In the genomic region with DNA sequence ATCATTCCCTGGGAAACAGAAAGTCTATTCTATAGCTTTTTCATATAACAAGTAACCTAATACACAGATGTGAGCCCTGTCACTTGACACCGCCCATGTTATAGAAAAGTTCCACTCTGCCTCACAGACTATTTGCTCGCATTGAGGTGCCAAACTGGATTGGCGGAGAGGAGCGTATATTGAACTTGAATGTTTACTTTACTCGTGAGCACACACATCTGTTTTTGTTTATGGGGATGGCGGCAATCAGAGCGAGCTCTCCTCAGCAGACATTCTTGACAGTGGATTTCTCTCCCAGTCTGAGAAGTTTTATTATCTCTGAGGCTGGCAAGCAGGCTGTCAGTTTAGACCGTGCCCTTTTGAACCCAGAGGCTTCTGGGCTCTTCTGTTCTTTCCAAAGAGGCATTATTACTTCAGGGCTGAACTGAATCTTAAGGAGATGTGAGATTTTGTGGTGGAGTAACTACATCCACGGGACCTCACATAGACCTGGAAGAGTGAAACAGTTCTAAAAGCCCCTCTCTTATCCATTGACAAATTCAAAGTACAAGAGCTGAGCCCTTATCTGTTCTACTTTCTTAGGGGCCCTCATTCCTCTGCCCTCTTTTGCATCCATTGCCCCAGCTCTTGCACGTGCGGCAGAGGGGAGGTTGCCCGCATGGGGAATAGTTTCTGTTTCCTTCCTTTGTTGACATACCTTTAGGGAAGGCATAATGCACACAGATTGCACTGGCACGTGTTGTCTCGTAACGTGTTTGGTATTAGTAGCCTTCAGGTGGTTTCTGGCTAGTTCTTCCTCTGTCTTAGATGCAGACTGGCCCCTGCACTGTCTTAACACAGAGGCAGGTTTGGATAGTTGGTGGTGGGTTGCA, we compare ENCODE assay signal across 17 cellular contexts.
DNase-seq lines count a peak whose midpoint lies in the region; ATAC-seq, FAIRE-seq and TF ChIP-seq lines count a peak whose summit lies in the region.
"Had no signal": no experiment of that assay in that cellular context is flagged by ENCODE, and none has a peak within 500 bp of the region (broad histone marks: within the 10 kb centered on the region; RNA-seq: fewer than 3 reads in every experiment).

No MANE protein-coding gene starts in this region.

- H3K4me1 Mint-ChIP-seq in activated naive CD4-positive, alpha-beta T cell treated with anti-CD3 and anti-CD28 coated beads, Interleukin-2, amount 10 ng/mL, durations not matched to agents 7 days and 5 days: no peaks in the 10 kb centered on the region
- peaks cover 0 to 7% (median 0%) of the 10 kb centered on the region in 4 donors for H3K4me1 Mint-ChIP-seq in naive thymus-derived CD8-positive, alpha-beta T cell

- no peaks in the 10 kb centered on the region for H3K9me3 Mint-ChIP-seq in activated naive CD4-positive, alpha-beta T cell treated with anti-CD3 and anti-CD28 coated beads, Interleukin-2, amount 10 ng/mL, durations not matched to agents 7 days and 5 days
- H3K9me3 Mint-ChIP-seq in naive thymus-derived CD8-positive, alpha-beta T cell: no peaks in the 10 kb centered on the region
- H3K9me3 Mint-ChIP-seq: activated T-cell treated with anti-CD3 and anti-CD28 coated beads, Interleukin-2, amount 50 U/mL, for 24 hours had no signal

- H3K36me3 Mint-ChIP-seq in activated naive CD4-positive, alpha-beta T cell treated with anti-CD3 and anti-CD28 coated beads, Interleukin-2, amount 10 ng/mL, durations not matched to agents 7 days and 5 days: no peaks in the 10 kb centered on the region
- no peaks in the 10 kb centered on the region for H3K36me3 Mint-ChIP-seq in naive thymus-derived CD8-positive, alpha-beta T cell

- TF ChIP-seq RAD21 in HepG2 (CRISPR knock-in tag; IDR thresholded peaks at IDR 0.05): no peak

- TF ChIP-seq EP300 in HepG2 (IDR thresholded peaks at IDR 0.05; ENCODE audit: low read depth in 2 of 2, low read length in 2 of 2) (no peak), HepG2 (CRISPR knock-in tag; IDR thresholded peaks at IDR 0.05; ENCODE audit: borderline replicate concordance) (no peak)

- H3K4me2 ChIP-seq in HepG2 (ENCODE audit: low read depth, low read length): peak overlapping the region; percentile 61

- H2AFZ ChIP-seq in HepG2 (ENCODE audit: low read length): no peak overlapping the region

- TF ChIP-seq CTCF in HepG2 (CRISPR knock-in tag; IDR thresholded peaks at IDR 0.05) (no peak), GM13977 (IDR thresholded peaks at IDR 0.05; ENCODE audit: extremely low read depth, insufficient read depth, missing control alignments) (no peak)

- H3K27ac ChIP-seq in SK-N-MC (no peak overlapping the region), HepG2 (ENCODE audit: extremely low read length, insufficient read depth, low read length) (no peak overlapping the region)
- H3K27ac ChIP-seq: SJCRH30 had no signal

- FAIRE-seq in HepG2 (lab: Jason Lieb, UNC): peak; percentile 4

- CTCF ChIA-PET in HepG2 (lab: Yijun Ruan, JAX; ENCODE audit: low intra/inter-chr PET ratio, low total read pairs): interaction anchor here (0.5 kb wide), 1 partner anchor 32 kb away, joined by 4 read pairs; no protein-coding TSS in a partner anchor
- CTCF ChIA-PET in activated naive CD4-positive, alpha-beta T cell treated with anti-CD3 and anti-CD28 coated beads, Interleukin-2, amount 10 ng/mL, durations not matched to agents 7 days and 5 days (lab: Charles Lee): interaction anchor here (0.7 to 1.8 kb wide), 3 partner anchors 8 to 79 kb away, joined by 3 to 4 read pairs (median 4); no protein-coding TSS in a partner anchor

- no peaks in the 10 kb centered on the region for H3K79me2 ChIP-seq in HepG2 (ENCODE audit: insufficient read depth, low read length)

- peaks cover 23% of the 10 kb centered on the region for H3K27me3 Mint-ChIP-seq in activated naive CD4-positive, alpha-beta T cell treated with anti-CD3 and anti-CD28 coated beads, Interleukin-2, amount 10 ng/mL, durations not matched to agents 7 days and 5 days
- H3K27me3 Mint-ChIP-seq in naive thymus-derived CD8-positive, alpha-beta T cell: peaks cover 0 to 9% (median 3%) of the 10 kb centered on the region in 5 donors

- 0 out of 5 replicates have a peak, but pooled peaks cover 0 to 3% of the 10 kb centered on the region in 2 experiments for H3K27me3 ChIP-seq in HepG2 (ENCODE audit: control insufficient read depth in 1 of 2, insufficient read depth in 2 of 2, low read length in 2 of 2)
- H3K27me3 ChIP-seq: SJCRH30 had no signal

- in situ Hi-C loops in HepG2 (cut with HindIII; ENCODE audit: extremely low pct_ligation_motif_present, low pct_unique_long_range_greater_than_20kb): loop anchor here (25.0 kb wide), 1 partner anchor 767 kb away; no protein-coding TSS in a partner anchor
- in situ Hi-C loops in GM13977 (cut with MboI; ENCODE audit: low pct_unique_long_range_greater_than_20kb, low sequenced_read_pairs, unreplicated experiment): loop anchor here (25.0 kb wide), 1 partner anchor 792 kb away; no protein-coding TSS in a partner anchor

- BruUV-seq in HepG2 (replicated peaks; lab: Mats Ljungman, UMichigan): no TSS peak

- ATAC-seq in HepG2: peak; percentile 81
- no peak for ATAC-seq in naive thymus-derived CD8-positive, alpha-beta T cell

- POLR2A ChIA-PET in HepG2 (lab: Yijun Ruan, JAX): no interaction called here
- POLR2A ChIA-PET in naive thymus-derived CD8-positive, alpha-beta T cell (lab: Charles Lee): no interaction called here

- peak; percentile 24 for DNase-seq in AG08396 (ENCODE audit: low spot score)
- DNase-seq in HuH-7 (ENCODE audit: low spot score): peak; percentile 9
- DNase-seq in SK-N-MC (ENCODE audit: low read depth, low spot score): no peak
- DNase-seq in HepG2 (ENCODE audit: low spot score): peak; percentile 39
- no peak for DNase-seq in activated naive CD4-positive, alpha-beta T cell treated with anti-CD3 and anti-CD28 coated beads, Interleukin-2, amount 10 ng/mL, durations not matched to agents 7 days and 5 days
- no peak for DNase-seq in naive thymus-derived CD8-positive, alpha-beta T cell
- DNase-seq in GM13977 (ENCODE audit: low spot score): no peak
- no peak for DNase-seq in ecto neural progenitor cell (ENCODE audit: low spot score)
- DNase-seq: activated CD4-positive, CD25-positive, alpha-beta regulatory T cell treated with anti-CD3 and anti-CD28 coated beads, Interleukin-2, amount 50 U/mL, for 72 hours; activated T-cell treated with anti-CD3 and anti-CD28 coated beads, Interleukin-2, amount 50 U/mL, for 24 hours; BE2C; GF-D8; hippocampal formation; Kasumi-1; NCI-H82 had no signal

- H3K9me3 ChIP-seq in SK-N-MC (ENCODE audit: low read depth, low read length) (no peaks in the 10 kb centered on the region), HepG2 (ENCODE audit: low read length) (no peaks in the 10 kb centered on the region)
- H3K9me3 ChIP-seq: BE2C, SJCRH30 had no signal

- H3K36me3 ChIP-seq in SK-N-MC (ENCODE audit: insufficient read depth, low read length) (no peaks in the 10 kb centered on the region), HepG2 (replicated peaks in 1 of 2; ENCODE audit: control insufficient read depth in 1 of 2, insufficient read depth in 2 of 2, low read length in 2 of 2) (no peaks in the 10 kb centered on the region)
- H3K36me3 ChIP-seq: BE2C, SJCRH30 had no signal

- WGBS in HepG2 (ENCODE audit: low lambda C conversion rate): 5% methylated on average over 15 of the region's 15 CpGs

- H3K9ac ChIP-seq in SK-N-MC (ENCODE audit: insufficient read length) (no peak overlapping the region), HepG2 (ENCODE audit: insufficient read depth, low read depth, low read length) (no peak overlapping the region)

- H4K20me1 ChIP-seq in HepG2 (ENCODE audit: insufficient read depth, low read length): no peaks in the 10 kb centered on the region

- H3K27ac Mint-ChIP-seq in activated naive CD4-positive, alpha-beta T cell treated with anti-CD3 and anti-CD28 coated beads, Interleukin-2, amount 10 ng/mL, durations not matched to agents 7 days and 5 days: no peak overlapping the region
- H3K27ac Mint-ChIP-seq in naive thymus-derived CD8-positive, alpha-beta T cell: no peak overlapping the region
- H3K27ac Mint-ChIP-seq: activated T-cell treated with anti-CD3 and anti-CD28 coated beads, Interleukin-2, amount 50 U/mL, for 24 hours had no signal

- no peak overlapping the region for H3K4me3 Mint-ChIP-seq in activated naive CD4-positive, alpha-beta T cell treated with anti-CD3 and anti-CD28 coated beads, Interleukin-2, amount 10 ng/mL, durations not matched to agents 7 days and 5 days
- no peak overlapping the region for H3K4me3 Mint-ChIP-seq in naive thymus-derived CD8-positive, alpha-beta T cell
- H3K4me3 Mint-ChIP-seq: activated T-cell treated with anti-CD3 and anti-CD28 coated beads, Interleukin-2, amount 50 U/mL, for 24 hours had no signal

- H3K4me1 ChIP-seq in HepG2 (ENCODE audit: insufficient read depth, low read length): peaks cover 15% of the 10 kb centered on the region
- H3K4me1 ChIP-seq: BE2C, SJCRH30 had no signal

- TF ChIP-seq POLR2A in HepG2 (IDR thresholded peaks at IDR 0.05; ENCODE audit: insufficient read depth in 1 of 2, low read depth in 2 of 2, low read length in 2 of 2): no peak

- H3K4me3 ChIP-seq in SK-N-MC (peak overlapping the region; percentile 42), HepG2 (replicated peaks in 1 of 3; ENCODE audit: insufficient read depth in 1 of 3, low read depth in 2 of 3, low read length in 3 of 3) (no peak overlapping the region)
- H3K4me3 ChIP-seq: lung, SJCRH30 had no signal

- intact Hi-C loops in HepG2 (cut with micrococcal nuclease; ENCODE audit: unreplicated experiment): loop anchor here (5.0 to 10.0 kb wide), 2 partner anchors 117 to 149 kb away; a partner anchor contains a TSS

TF ChIP-seq in HepG2, 621 proteins besides CTCF, POLR2A, EP300 and RAD21 (continues in another document):
- TF ChIP-seq, protein P1, sequence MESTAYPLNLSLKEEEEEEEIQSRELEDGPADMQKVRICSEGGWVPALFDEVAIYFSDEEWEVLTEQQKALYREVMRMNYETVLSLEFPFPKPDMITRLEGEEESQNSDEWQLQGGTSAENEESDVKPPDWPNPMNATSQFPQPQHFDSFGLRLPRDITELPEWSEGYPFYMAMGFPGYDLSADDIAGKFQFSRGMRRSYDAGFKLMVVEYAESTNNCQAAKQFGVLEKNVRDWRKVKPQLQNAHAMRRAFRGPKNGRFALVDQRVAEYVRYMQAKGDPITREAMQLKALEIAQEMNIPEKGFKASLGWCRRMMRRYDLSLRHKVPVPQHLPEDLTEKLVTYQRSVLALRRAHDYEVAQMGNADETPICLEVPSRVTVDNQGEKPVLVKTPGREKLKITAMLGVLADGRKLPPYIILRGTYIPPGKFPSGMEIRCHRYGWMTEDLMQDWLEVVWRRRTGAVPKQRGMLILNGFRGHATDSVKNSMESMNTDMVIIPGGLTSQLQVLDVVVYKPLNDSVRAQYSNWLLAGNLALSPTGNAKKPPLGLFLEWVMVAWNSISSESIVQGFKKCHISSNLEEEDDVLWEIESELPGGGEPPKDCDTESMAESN (CRISPR knock-in tag; conservative IDR thresholded peaks at IDR 0.05): 0 out of 2 replicates have a peak, but pooled peaks have one; percentile 76

Comparison
In these comparisons a context has a peak if more than half of its experiments do, and no peak if none do; other contexts are left out.
1. DNase-seq: peak in AG08396 (single experiment), HuH-7 (single experiment) and HepG2 (single experiment); none in SK-N-MC (single experiment), activated naive CD4-positive, alpha-beta T cell treated with anti-CD3 and anti-CD28 coated beads, Interleukin-2, amount 10 ng/mL, durations not matched to agents 7 days and 5 days (single experiment), naive thymus-derived CD8-positive, alpha-beta T cell (0 of 10), GM13977 (single experiment) and ecto neural progenitor cell (single experiment).